Comparison of ENCODE assay signal across 28 cellular contexts in genomic region chr1:184935919-184936798, GRCh38. TPM values are rescaled to one million over a fixed set of nuclear protein-coding genes. Genes with fewer than 3 reads are reported as not detected.
A peak's percentile ranks its signal among the peaks of the same experiment; 100 is the strongest.
DNase-seq lines count a peak whose midpoint lies in the region; ATAC-seq and TF ChIP-seq lines count a peak whose summit lies in the region.
"Had no signal": no experiment of that assay in that cellular context is flagged by ENCODE, and none has a peak within 500 bp of the region (broad histone marks: within the 10 kb centered on the region; RNA-seq: fewer than 3 reads in every experiment).

No MANE protein-coding gene starts in this region.

- WGBS in H9 (ENCODE audit: extremely low coverage, insufficient read length, low lambda C conversion rate): no CpG with 5 or more reads among the region's 8 CpGs
- WGBS in neuronal stem cell (ENCODE audit: extremely low coverage in 2 of 2, insufficient read length in 2 of 2, insufficient replicate concordance in 1 of 2), 2 donors: no CpG with 5 or more reads among the region's 8 CpGs

- ATAC-seq in CD4-positive, CD25-positive, alpha-beta regulatory T cell (ENCODE audit: low read depth in 2 of 2): no peak
- no peak; the same call in 1 of the 2 replicates for ATAC-seq in WTC11
- peak; percentile 72 for ATAC-seq in left ventricle myocardium superior
- no peak for ATAC-seq in stimulated activated effector memory CD8-positive, alpha-beta T cell treated with anti-CD3 and anti-CD28 coated beads, Interleukin-12 subunit alpha, Interleukin-12 subunit beta, amount 100 ng/mL, for 72 hours
- no peak for ATAC-seq in HG03039 (IDR thresholded peaks at IDR 0.05; ENCODE audit: unreplicated experiment)
- ATAC-seq: activated T-cell treated with anti-CD3 and anti-CD28 coated beads, Interleukin-2, amount 50 U/mL, for 4 hours; foreskin keratinocyte had no signal

- H3K27me3 Mint-ChIP-seq in CD4-positive, CD25-positive, alpha-beta regulatory T cell: no peaks in the 10 kb centered on the region
- no peaks in the 10 kb centered on the region; the same call in 1 of the 2 replicates for H3K27me3 Mint-ChIP-seq in H9 (ENCODE audit: low read depth)
- H3K27me3 Mint-ChIP-seq in WTC11 (ENCODE audit: low read depth): no peaks in the 10 kb centered on the region
- H3K27me3 Mint-ChIP-seq: activated CD4-positive, alpha-beta T cell treated with anti-CD3 and anti-CD28 coated beads, Interleukin-2, amount 10 ng/mL, durations not matched to agents 7 days and 5 days had no signal

- H3K18ac ChIP-seq in H9 (ENCODE audit: insufficient read length, low read depth, low read length): no peak overlapping the region
- H3K18ac ChIP-seq in neuronal stem cell (ENCODE audit: low read length): no peak overlapping the region

- H3K4me1 ChIP-seq in CD4-positive, CD25-positive, alpha-beta regulatory T cell (ENCODE audit: control insufficient read depth, insufficient read depth, low read length, poor library complexity, severe bottlenecking): peaks cover 3% of the 10 kb centered on the region
- H3K4me1 ChIP-seq in H9 (ENCODE audit: insufficient read depth, low read length) (peaks cover 3% of the 10 kb centered on the region; the same call in 1 of the 2 replicates), neuronal stem cell (ENCODE audit: control insufficient read depth in 2 of 2, insufficient read depth in 1 of 2, low read depth in 1 of 2, low read length in 2 of 2) (no peaks in the 10 kb centered on the region)
- H3K4me1 ChIP-seq: foreskin keratinocyte, thyroid gland, vagina had no signal

- no peak overlapping the region for H2AFZ ChIP-seq in H9 (ENCODE audit: low read length)
- no peak overlapping the region for H2AFZ ChIP-seq in neuronal stem cell (ENCODE audit: low read length)

- peak overlapping the region in 2 of 3 donors; percentile 9 to 26 for H3K27ac Mint-ChIP-seq in CD4-positive, CD25-positive, alpha-beta regulatory T cell
- H3K27ac Mint-ChIP-seq in H9 (peak overlapping the region in 2 of 3 experiments; percentile 13 to 76; a peak in 3 of 7 replicates), WTC11 (peak overlapping the region; percentile 37; the same call in 1 of the 2 replicates)
- H3K27ac Mint-ChIP-seq in stimulated activated effector memory CD8-positive, alpha-beta T cell treated with anti-CD3 and anti-CD28 coated beads, Interleukin-12 subunit alpha, Interleukin-12 subunit beta, amount 100 ng/mL, for 72 hours: no peak overlapping the region
- H3K27ac Mint-ChIP-seq: activated CD4-positive, alpha-beta T cell treated with anti-CD3 and anti-CD28 coated beads, Interleukin-2, amount 10 ng/mL, durations not matched to agents 7 days and 5 days; HFFc6; memory B cell; T-helper 2 cell treated with Interferon-gamma antibody and Interleukin-4, amounts not matched to agents 5 μg/mL and 100 μg/mL, for 36 hours had no signal

- H2BK15ac ChIP-seq in H9 (ENCODE audit: low read depth, low read length): no peak overlapping the region
- no peak overlapping the region for H2BK15ac ChIP-seq in neuronal stem cell (ENCODE audit: low read length)

- no peaks in the 10 kb centered on the region for H3K9me3 ChIP-seq in CD4-positive, CD25-positive, alpha-beta regulatory T cell (ENCODE audit: control insufficient read depth in 2 of 2, low read length in 2 of 2)
- H3K9me3 ChIP-seq in H9 (ENCODE audit: control insufficient read depth, low read depth, low read length) (no peaks in the 10 kb centered on the region), neuronal stem cell (replicated peaks in 1 of 2; ENCODE audit: control insufficient read depth in 2 of 2, insufficient read depth in 1 of 2, low read depth in 1 of 2, low read length in 2 of 2) (no peaks in the 10 kb centered on the region)
- H3K9me3 ChIP-seq: thyroid gland, vagina had no signal

- H3K23me2 ChIP-seq in H9 (ENCODE audit: insufficient read length, low read depth, low read length, poor library complexity, severe bottlenecking): no peaks in the 10 kb centered on the region

- no peaks in the 10 kb centered on the region for H3K27me3 ChIP-seq in CD4-positive, CD25-positive, alpha-beta regulatory T cell (ENCODE audit: control insufficient read depth, insufficient read depth, low read length)
- H3K27me3 ChIP-seq in H9 (ENCODE audit: insufficient read depth, low read length): no peaks in the 10 kb centered on the region
- H3K27me3 ChIP-seq in neuronal stem cell (ENCODE audit: control insufficient read depth in 3 of 3, insufficient read depth in 3 of 3, low read depth in 1 of 3, low read length in 3 of 3): no peaks in the 10 kb centered on the region
- H3K27me3 ChIP-seq: brain microvascular endothelial cell, foreskin keratinocyte, thyroid gland, vagina had no signal

- H3K9ac ChIP-seq in H9 (ENCODE audit: extremely low read depth, insufficient read length, low read length) (no peak overlapping the region), neuronal stem cell (ENCODE audit: low read depth, low read length, poor library complexity) (no peak overlapping the region)

- peaks cover 32 to 67% (median 45%) of the 10 kb centered on the region in 4 donors for H3K4me1 Mint-ChIP-seq in CD4-positive, CD25-positive, alpha-beta regulatory T cell
- peaks cover 17 to 19% of the 10 kb centered on the region in 2 experiments for H3K4me1 Mint-ChIP-seq in H9
- H3K4me1 Mint-ChIP-seq in WTC11: peaks cover 21% of the 10 kb centered on the region
- H3K4me1 Mint-ChIP-seq in stimulated activated effector memory CD8-positive, alpha-beta T cell treated with anti-CD3 and anti-CD28 coated beads, Interleukin-12 subunit alpha, Interleukin-12 subunit beta, amount 100 ng/mL, for 72 hours: peaks cover 47% of the 10 kb centered on the region

- H3K4me2 ChIP-seq in H9 (ENCODE audit: insufficient read depth, insufficient read length, low read length): no peak overlapping the region
- no peak overlapping the region for H3K4me2 ChIP-seq in neuronal stem cell (ENCODE audit: insufficient read depth, low read length, poor library complexity, severe bottlenecking)

- no peak overlapping the region for H3K14ac ChIP-seq in H9 (ENCODE audit: insufficient read depth, low read length)
- no peak overlapping the region for H3K14ac ChIP-seq in neuronal stem cell (ENCODE audit: low read length)

- no peaks in the 10 kb centered on the region for H4K20me1 ChIP-seq in H9 (ENCODE audit: control insufficient read depth, insufficient read depth, insufficient read length)

- CTCF ChIA-PET in WTC11 (lab: Charles Lee): interaction anchor here (0.7 kb wide), 2 partner anchors 74 to 272 kb away, joined by 4 to 5 read pairs; no protein-coding TSS in a partner anchor

- H3K23ac ChIP-seq in H9 (ENCODE audit: insufficient read length, low read depth, low read length): no peak overlapping the region
- no peak overlapping the region for H3K23ac ChIP-seq in neuronal stem cell (ENCODE audit: low read depth, low read length, poor library complexity)

- POLR2A ChIA-PET in WTC11 (lab: Charles Lee): interaction anchor here (0.6 kb wide), 2 partner anchors 122 to 1313 kb away, joined by 3 to 4 read pairs; no protein-coding TSS in a partner anchor

- DNase-seq in CD4-positive, CD25-positive, alpha-beta regulatory T cell: no peak
- no peak for DNase-seq in H9
- no peak for DNase-seq in WTC11 (ENCODE audit: low spot score)
- DNase-seq in left ventricle myocardium superior: peak; percentile 34
- DNase-seq in neuronal stem cell (ENCODE audit: low spot score): no peak
- no peak for DNase-seq in stimulated activated effector memory CD8-positive, alpha-beta T cell treated with anti-CD3 and anti-CD28 coated beads, Interleukin-12 subunit alpha, Interleukin-12 subunit beta, amount 100 ng/mL, for 72 hours (ENCODE audit: low spot score in 2 of 2)
- DNase-seq in GM19238 (ENCODE audit: insufficient read length, low spot score): no peak
- DNase-seq: activated CD4-positive, alpha-beta T cell treated with anti-CD3 and anti-CD28 coated beads, Interleukin-2, amount 10 ng/mL, durations not matched to agents 7 days and 5 days; activated naive CD4-positive, alpha-beta T cell treated with Interleukin-2 at 50 U/mL for 16 hours; activated T-cell treated with anti-CD3 and anti-CD28 coated beads, Interleukin-2, amount 50 U/mL, for 4 hours; brain microvascular endothelial cell; C1 segment of cervical spinal cord; Calu3; effector CD4-positive, alpha-beta T cell; foreskin keratinocyte; HFFc6; Kasumi-1; NCI-H1694; NCI-H345; NCI-H82; stimulated activated CD4-positive, alpha-beta T cell treated with anti-CD3 and anti-CD28 coated beads, Interleukin-15, amount 100 ng/mL, for 24 hours; stimulated activated naive CD4-positive, alpha-beta T cell treated with Interleukin-2 at 50 U/mL for 16 hours; thyroid gland had no signal

- no peak for TF ChIP-seq CTCF in H9 (conservative IDR thresholded peaks at IDR 0.05)
- TF ChIP-seq CTCF in WTC11 (IDR thresholded peaks at IDR 0.05): no peak

- H3K4me3 Mint-ChIP-seq in CD4-positive, CD25-positive, alpha-beta regulatory T cell: no peak overlapping the region
- H3K4me3 Mint-ChIP-seq in H9 (no peak overlapping the region), WTC11 (no peak overlapping the region)
- H3K4me3 Mint-ChIP-seq in stimulated activated effector memory CD8-positive, alpha-beta T cell treated with anti-CD3 and anti-CD28 coated beads, Interleukin-12 subunit alpha, Interleukin-12 subunit beta, amount 100 ng/mL, for 72 hours: no peak overlapping the region
- H3K4me3 Mint-ChIP-seq: activated CD4-positive, alpha-beta T cell treated with anti-CD3 and anti-CD28 coated beads, Interleukin-2, amount 10 ng/mL, durations not matched to agents 7 days and 5 days; activated T-cell treated with anti-CD3 and anti-CD28 coated beads, Interleukin-2, amount 50 U/mL, for 4 hours; HFFc6; memory B cell; T-helper 2 cell treated with Interferon-gamma antibody and Interleukin-4, amounts not matched to agents 5 μg/mL and 100 μg/mL, for 36 hours had no signal

- intact Hi-C loops in left ventricle myocardium superior (cut with micrococcal nuclease): no loop called here

- H3K79me1 ChIP-seq in H9 (ENCODE audit: insufficient read depth, low read depth, low read length, poor library complexity, severe bottlenecking) (no peaks in the 10 kb centered on the region), neuronal stem cell (ENCODE audit: low read depth, low read length) (no peaks in the 10 kb centered on the region)

- H3K79me2 ChIP-seq in H9 (ENCODE audit: insufficient read depth, low read length): no peaks in the 10 kb centered on the region

- H3K36me3 Mint-ChIP-seq in CD4-positive, CD25-positive, alpha-beta regulatory T cell: peaks cover 10% of the 10 kb centered on the region
- H3K36me3 Mint-ChIP-seq in H9 (ENCODE audit: insufficient read depth in 1 of 3, low read depth in 3 of 3) (no peaks in the 10 kb centered on the region; a peak in 2 of 7 replicates), WTC11 (no peaks in the 10 kb centered on the region)
- peaks cover 7% of the 10 kb centered on the region for H3K36me3 Mint-ChIP-seq in stimulated activated effector memory CD8-positive, alpha-beta T cell treated with anti-CD3 and anti-CD28 coated beads, Interleukin-12 subunit alpha, Interleukin-12 subunit beta, amount 100 ng/mL, for 72 hours

- H3K9me3 Mint-ChIP-seq in CD4-positive, CD25-positive, alpha-beta regulatory T cell: peaks cover 0 to 6% (median 0%) of the 10 kb centered on the region in 7 donors
- H3K9me3 Mint-ChIP-seq in H9 (no peaks in the 10 kb centered on the region; a peak in 1 of 5 replicates), WTC11 (peaks cover 8% of the 10 kb centered on the region)
- no peaks in the 10 kb centered on the region for H3K9me3 Mint-ChIP-seq in stimulated activated effector memory CD8-positive, alpha-beta T cell treated with anti-CD3 and anti-CD28 coated beads, Interleukin-12 subunit alpha, Interleukin-12 subunit beta, amount 100 ng/mL, for 72 hours
- H3K9me3 Mint-ChIP-seq: activated CD4-positive, alpha-beta T cell treated with anti-CD3 and anti-CD28 coated beads, Interleukin-2, amount 10 ng/mL, durations not matched to agents 7 days and 5 days; HFFc6 had no signal

- H3K56ac ChIP-seq in H9 (ENCODE audit: insufficient read length, low read depth, low read length): no peak overlapping the region

- H4K5ac ChIP-seq in H9 (ENCODE audit: insufficient read length, low read depth, low read length): no peak overlapping the region

- H2BK12ac ChIP-seq in H9 (ENCODE audit: insufficient read length, low read depth, low read length) (no peak overlapping the region), neuronal stem cell (ENCODE audit: low read length) (no peak overlapping the region)

- no peak overlapping the region for H2BK20ac ChIP-seq in H9 (ENCODE audit: low read depth, low read length, poor library complexity, severe bottlenecking)

- H3T11ph ChIP-seq in H9 (ENCODE audit: low read length): no peak overlapping the region

- H2BK5ac ChIP-seq in H9 (ENCODE audit: insufficient read length, low read length): no peak overlapping the region
- no peak overlapping the region for H2BK5ac ChIP-seq in neuronal stem cell (ENCODE audit: low read length)

- H4K91ac ChIP-seq in H9 (ENCODE audit: insufficient read length, low read depth, low read length): no peak overlapping the region
- H4K91ac ChIP-seq in neuronal stem cell (ENCODE audit: low read depth, low read length, poor library complexity): no peak overlapping the region

- no peak overlapping the region for H3K4me3 ChIP-seq in CD4-positive, CD25-positive, alpha-beta regulatory T cell (ENCODE audit: low read depth, low read length)
- H3K4me3 ChIP-seq in neuronal stem cell (ENCODE audit: low read length in 2 of 2): no peak overlapping the region
- H3K4me3 ChIP-seq: thyroid gland, vagina had no signal

- H2AK5ac ChIP-seq in H9 (ENCODE audit: insufficient read length, low read length): no peak overlapping the region
- no peak overlapping the region for H2AK5ac ChIP-seq in neuronal stem cell (ENCODE audit: low read depth, low read length)

- H3K36me3 ChIP-seq in CD4-positive, CD25-positive, alpha-beta regulatory T cell (ENCODE audit: control insufficient read depth, insufficient read depth, low read length): peaks cover 15% of the 10 kb centered on the region
- no peaks in the 10 kb centered on the region for H3K36me3 ChIP-seq in neuronal stem cell (replicated peaks in 1 of 2; ENCODE audit: control insufficient read depth in 2 of 2, insufficient read depth in 2 of 2, low read length in 2 of 2)
- H3K36me3 ChIP-seq: brain microvascular endothelial cell, thyroid gland, vagina had no signal

- no peak overlapping the region for H3K27ac ChIP-seq in CD4-positive, CD25-positive, alpha-beta regulatory T cell (ENCODE audit: insufficient read depth, low read length, poor library complexity, severe bottlenecking)
- H3K27ac ChIP-seq in H9 (ENCODE audit: insufficient read length, low read depth, low read length) (no peak overlapping the region), neuronal stem cell (replicated peaks; ENCODE audit: low read length) (no peak overlapping the region)
- H3K27ac ChIP-seq: brain microvascular endothelial cell, epithelial cell of prostate, foreskin keratinocyte, thyroid gland, vagina had no signal

- H2BK120ac ChIP-seq in H9 (ENCODE audit: low read depth, low read length, poor library complexity, severe bottlenecking) (no peak overlapping the region), neuronal stem cell (ENCODE audit: low read depth, low read length) (no peak overlapping the region)

- H3K4ac ChIP-seq in H9 (ENCODE audit: low read depth, low read length) (no peak overlapping the region), neuronal stem cell (ENCODE audit: low read length) (no peak overlapping the region)

- H4K8ac ChIP-seq in H9 (replicated peaks; ENCODE audit: insufficient read length, low read depth, low read length) (no peak overlapping the region), neuronal stem cell (ENCODE audit: low read depth, low read length) (no peak overlapping the region)

RNA-seq across cellular contexts. Expression of gene NIBAN1, which starts 38.1 kb away (rescaled TPM):
- total RNA-seq in CD4-positive, CD25-positive, alpha-beta regulatory T cell: 141 TPM
- polyA plus RNA-seq in CD4-positive, CD25-positive, alpha-beta regulatory T cell: 10 to 100 TPM; 37.3 to 70.7 (median 48.5) TPM
- total RNA-seq in H9 (2021): 5.9 and 6.0 TPM in 2 replicates
- total RNA-seq in WTC11 (2021): 5.0 to 8.1 TPM (median 5.2 TPM) in 3 replicates
- 397 TPM for total RNA-seq in left ventricle myocardium superior
- polyA plus RNA-seq in neuronal stem cell (2013, experiment 1 of 2): 0.14 TPM
- 0.14 TPM for polyA plus RNA-seq in neuronal stem cell (2013, experiment 2 of 2)

Comparison
In these comparisons a context has a peak if more than half of its experiments do, and no peak if none do; other contexts are left out.
1. RNA of gene NIBAN1, which starts 38.1 kb away (total RNA-seq): 397 TPM in left ventricle myocardium superior (single experiment) and 141 TPM in CD4-positive, CD25-positive, alpha-beta regulatory T cell (single experiment); 5.0 to 8.1 TPM in WTC11 and 5.9 to 6.0 TPM in H9; every median in the first group is over 10 times any median in the second.